Comparison of ENCODE assay signal across 22 cellular contexts in genomic region chr16:77404823-77405222, GRCh38. TPM values are rescaled to one million over a fixed set of nuclear protein-coding genes. Genes with fewer than 3 reads are reported as not detected.
"Had no signal": no experiment of that assay in that cellular context is flagged by ENCODE, and none has a peak within 500 bp of the region (broad histone marks: within the 10 kb centered on the region; RNA-seq: fewer than 3 reads in every experiment).

No MANE protein-coding gene starts in this region.

- H3K27me3 ChIP-seq: adrenal gland, SJSA1 had no signal

- H3K27ac ChIP-seq: adrenal gland, KMS-11, SJSA1 had no signal

- H3K4me1 Mint-ChIP-seq: activated naive CD8-positive, alpha-beta T cell treated with anti-CD3 and anti-CD28 coated beads, Interleukin-2, amount 10 ng/mL, durations not matched to agents 7 days and 5 days had no signal

- H3K9me3 Mint-ChIP-seq: activated naive CD8-positive, alpha-beta T cell treated with anti-CD3 and anti-CD28 coated beads, Interleukin-2, amount 10 ng/mL, durations not matched to agents 7 days and 5 days; activated T-cell treated with anti-CD3 and anti-CD28 coated beads, Interleukin-2, amount 50 U/mL, for 72 hours had no signal

- FAIRE-seq: RCC 7860 had no signal

- H3K4me2 ChIP-seq: KMS-11 had no signal

- DNase-seq: activated CD4-positive, alpha-beta T cell treated with anti-CD3 and anti-CD28 coated beads for 4 hours; activated CD8-positive, alpha-beta memory T cell treated with anti-CD3 and anti-CD28 coated beads, Interleukin-2, amount 50 U/mL, for 4 hours; activated CD8-positive, alpha-beta T cell treated with anti-CD3 and anti-CD28 coated beads for 36 hours; activated naive CD4-positive, alpha-beta T cell treated with anti-CD3 and anti-CD28 coated beads, Interleukin-2, amount 50 U/mL, for 16 hours; activated naive CD8-positive, alpha-beta T cell treated with anti-CD3 and anti-CD28 coated beads, Interleukin-2, amount 10 ng/mL, durations not matched to agents 7 days and 5 days; activated T-cell treated with anti-CD3 and anti-CD28 coated beads, Interleukin-2, amount 50 U/mL, for 72 hours; adrenal gland; aorta; NCI-H1092; NCI-H1417 treated with DMSO at 0.1 percent for 48 hours; NCI-H1694 treated with DMSO at 0.1 percent for 48 hours; NCI-H2029 treated with DMSO at 0.1 percent for 48 hours; NCI-H446; SHP77; SW 1271 had no signal

- H3K27ac Mint-ChIP-seq: activated CD8-positive, alpha-beta T cell treated with anti-CD3 and anti-CD28 coated beads for 36 hours; activated naive CD8-positive, alpha-beta T cell treated with anti-CD3 and anti-CD28 coated beads, Interleukin-2, amount 10 ng/mL, durations not matched to agents 7 days and 5 days; activated T-cell treated with anti-CD3 and anti-CD28 coated beads, Interleukin-2, amount 50 U/mL, for 72 hours had no signal

- H3K4me1 ChIP-seq: adrenal gland, SJSA1 had no signal

- H3K4me3 ChIP-seq: adrenal gland, SJSA1 had no signal

- ATAC-seq: activated CD4-positive, CD25-positive, alpha-beta regulatory T cell treated with anti-CD3 and anti-CD28 coated beads, Interleukin-2, amount 50 U/mL, for 24 hours; activated CD8-positive, alpha-beta T cell treated with anti-CD3 and anti-CD28 coated beads for 36 hours; activated T-cell treated with anti-CD3 and anti-CD28 coated beads, Interleukin-2, amount 50 U/mL, for 72 hours; SK-N-SH treated with all-trans-retinoic acid at 6 μM for 48 hours had no signal

- H3K9me3 ChIP-seq: SJSA1 had no signal

- H3K36me3 Mint-ChIP-seq: activated naive CD8-positive, alpha-beta T cell treated with anti-CD3 and anti-CD28 coated beads, Interleukin-2, amount 10 ng/mL, durations not matched to agents 7 days and 5 days had no signal

- H3K4me3 Mint-ChIP-seq: activated CD8-positive, alpha-beta T cell treated with anti-CD3 and anti-CD28 coated beads for 36 hours; activated naive CD8-positive, alpha-beta T cell treated with anti-CD3 and anti-CD28 coated beads, Interleukin-2, amount 10 ng/mL, durations not matched to agents 7 days and 5 days; activated T-cell treated with anti-CD3 and anti-CD28 coated beads, Interleukin-2, amount 50 U/mL, for 72 hours had no signal

- H3K36me3 ChIP-seq: adrenal gland, SJSA1 had no signal

- H3K9ac ChIP-seq: KMS-11 had no signal

RNA-seq across cellular contexts. Expression of gene ADAMTS18, which starts 30.0 kb away (rescaled TPM):
- total RNA-seq: activated CD8-positive, alpha-beta T cell treated with anti-CD3 and anti-CD28 coated beads for 36 hours; activated naive CD8-positive, alpha-beta T cell treated with anti-CD3 and anti-CD28 coated beads, Interleukin-2, amount 10 ng/mL, durations not matched to agents 7 days and 5 days; activated T-cell treated with anti-CD3 and anti-CD28 coated beads, Interleukin-2, amount 50 U/mL, for 72 hours; MCF 10A; SJSA1; T-helper 1 cell treated with Interleukin-12 subunit alpha and Interleukin-12 subunit beta and Interleukin-4 antibody, amounts not matched to agents 30 ng/mL and 1 ng/mL, for 36 hours had no signal
